19 cellular contexts compared by ENCODE assay signal in genomic region chr2:181859123-181859522, GRCh38. TPM values are rescaled to one million over a fixed set of nuclear protein-coding genes. Genes with fewer than 3 reads are reported as not detected.
DNase-seq lines count a peak whose midpoint lies in the region; ATAC-seq and TF ChIP-seq lines count a peak whose summit lies in the region.
"Had no signal": no experiment of that assay in that cellular context is flagged by ENCODE, and none has a peak within 500 bp of the region (broad histone marks: within the 10 kb centered on the region; RNA-seq: fewer than 3 reads in every experiment).

No MANE protein-coding gene starts in this region.

- 18 to 32% methylated on average over 1 of the region's 1 CpG for WGBS in body of pancreas, 2 donors
- WGBS in suprapubic skin, result 91% methylated on average over 1 of the region's 1 CpG

- H3K9me3 ChIP-seq in body of pancreas, result no peaks in the 10 kb centered on the region
- no peaks in the 10 kb centered on the region for H3K9me3 ChIP-seq in lower lobe of right lung
- H3K9me3 ChIP-seq in suprapubic skin, result no peaks in the 10 kb centered on the region

- H3K4me1 ChIP-seq in body of pancreas, result peaks cover 69% of the 10 kb centered on the region
- peaks cover 6% of the 10 kb centered on the region for H3K4me1 ChIP-seq in lower lobe of right lung
- H3K4me1 ChIP-seq in suprapubic skin, result peaks cover 21% of the 10 kb centered on the region

- peak; percentile 33 for DNase-seq in DMS79 treated with DMSO at 0.1 percent for 48 hours (lab: John Stamatoyannopoulos, UW)
- no peak for DNase-seq in body of pancreas
- DNase-seq in lower lobe of right lung, result peak; percentile 49
- DNase-seq in suprapubic skin (ENCODE audit: low spot score in 2 of 2), result no peak
- no peak for DNase-seq in inferior parietal cortex (ENCODE audit: extremely low spot score)
- DNase-seq in cerebellar cortex (ENCODE audit: low spot score), result no peak
- DNase-seq in stimulated activated CD4-positive, alpha-beta T cell treated with anti-CD3 and anti-CD28 coated beads, Interleukin-2, amount 100 ng/mL, for 24 hours, result no peak
- DNase-seq: COR-L47, DMS 273 treated with DMSO at 0.1 percent for 48 hours, GDM1, GM23248, HCEC 1CT, NCI-H1105 treated with DMSO at 0.1 percent for 48 hours, NCI-H1694 treated with DMSO at 0.1 percent for 48 hours, NCI-H226, NCI-H524, NCI-H82, RPMI8226, SIG-M5 had no signal

- no peak for TF ChIP-seq POLR2A in body of pancreas (IDR thresholded peaks at IDR 0.05)
- no peak for TF ChIP-seq POLR2A in suprapubic skin (IDR thresholded peaks at IDR 0.05)

- no peak for TF ChIP-seq EP300 in suprapubic skin (IDR thresholded peaks at IDR 0.05)

- no peaks in the 10 kb centered on the region for H3K36me3 ChIP-seq in body of pancreas (replicated peaks in 1 of 2; ENCODE audit: insufficient read depth in 1 of 2, low read depth in 2 of 2)
- no peaks in the 10 kb centered on the region for H3K36me3 ChIP-seq in lower lobe of right lung
- no peaks in the 10 kb centered on the region for H3K36me3 ChIP-seq in suprapubic skin

- TF ChIP-seq CTCF in body of pancreas (IDR thresholded peaks at IDR 0.05) (no peak), lower lobe of right lung (IDR thresholded peaks at IDR 0.05) (no peak), suprapubic skin (IDR thresholded peaks at IDR 0.05) (no peak)

- H3K4me3 ChIP-seq in body of pancreas (no peak overlapping the region), lower lobe of right lung (no peak overlapping the region), suprapubic skin (no peak overlapping the region)
- H3K4me3 ChIP-seq: GM23248 had no signal

- no peak for ATAC-seq in body of pancreas
- ATAC-seq in lower lobe of right lung, result peak; percentile 90 to 96

- H3K27ac ChIP-seq in body of pancreas (peak overlapping the region; percentile 64 to 88 (median 68)), lower lobe of right lung (no peak overlapping the region), suprapubic skin (peak overlapping the region; percentile 59)
- H3K27ac ChIP-seq: GM23248 had no signal

- H3K27me3 ChIP-seq in body of pancreas (no peaks in the 10 kb centered on the region), lower lobe of right lung (ENCODE audit: low read depth) (no peaks in the 10 kb centered on the region), suprapubic skin (no peaks in the 10 kb centered on the region)

- intact Hi-C loops in body of pancreas (cut with DNase I), result no loop called here
- intact Hi-C loops in lower lobe of right lung (cut with DNase I), result no loop called here

RNA-seq across cellular contexts. Expression of gene ITPRID2, which starts 32.4 kb away (rescaled TPM):
- total RNA-seq in body of pancreas (100 to 1,000 TPM; 224 to 274 TPM), lower lobe of right lung (190 TPM), suprapubic skin (100 to 1,000 TPM; 172 to 288 (median 242) TPM)

Comparison
In these comparisons a context has a peak if more than half of its experiments do, and no peak if none do; other contexts are left out.
1. DNase-seq: peak in DMS79 treated with DMSO at 0.1 percent for 48 hours (single experiment) and lower lobe of right lung (single experiment); none in body of pancreas (0 of 4), suprapubic skin (0 of 2), inferior parietal cortex (single experiment), cerebellar cortex (single experiment) and stimulated activated CD4-positive, alpha-beta T cell treated with anti-CD3 and anti-CD28 coated beads, Interleukin-2, amount 100 ng/mL, for 24 hours (0 of 2).